Comparison of ENCODE assay signal across 10 cellular contexts in the genomic region with DNA sequence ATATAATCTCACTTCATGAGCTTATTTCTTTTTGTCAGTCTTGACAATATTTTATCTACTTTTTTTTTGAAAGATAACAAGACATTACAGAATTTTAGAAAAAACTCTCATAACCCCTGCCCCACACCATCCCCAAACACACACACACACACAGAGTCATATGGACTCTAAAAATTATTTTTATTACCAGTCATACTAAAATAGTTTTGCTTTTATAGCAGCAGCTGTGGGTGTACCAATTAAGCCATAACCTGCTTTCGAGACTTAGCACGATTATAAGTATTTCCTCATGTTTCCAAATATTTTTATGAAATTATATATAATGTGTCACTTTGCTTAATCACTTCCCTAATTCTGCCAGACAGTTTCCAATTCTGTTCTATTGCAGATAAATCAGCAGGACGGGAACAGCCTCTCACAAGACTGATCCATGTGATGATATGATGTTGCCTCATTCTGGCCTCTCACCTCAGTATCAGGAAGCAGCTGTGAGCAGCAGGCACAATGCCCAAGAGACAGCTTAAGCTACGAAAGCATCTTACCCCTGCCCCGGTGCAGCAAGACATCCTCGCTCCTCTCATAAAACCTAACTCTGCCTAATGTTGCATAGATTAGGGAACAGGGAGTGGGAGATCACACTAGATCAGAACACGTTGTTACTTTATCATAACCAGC. TPM values are rescaled to one million over a fixed set of nuclear protein-coding genes. Genes with fewer than 3 reads are reported as not detected.
DNase-seq lines count a peak whose midpoint lies in the region; ATAC-seq and TF ChIP-seq lines count a peak whose summit lies in the region.
"Had no signal": no experiment of that assay in that cellular context is flagged by ENCODE, and none has a peak within 500 bp of the region (broad histone marks: within the 10 kb centered on the region; RNA-seq: fewer than 3 reads in every experiment).

No MANE protein-coding gene starts in this region.

- no peak for TF ChIP-seq CTCF in Calu3 (IDR thresholded peaks at IDR 0.05; ENCODE audit: unreplicated experiment)

- intact Hi-C loops in Calu3 (cut with micrococcal nuclease; ENCODE audit: unreplicated experiment), result no loop called here

- BruUV-seq in Calu3 (replicated peaks; lab: Mats Ljungman, UMichigan), result no TSS peak

- DNase-seq in CD1c-positive myeloid dendritic cell (ENCODE audit: extremely low spot score), result peak; percentile 64
- peak; percentile 70 for DNase-seq in NCI-H2171 treated with DMSO at 0.1 percent for 48 hours (lab: John Stamatoyannopoulos, UW)
- peak; percentile 95 to 98 for DNase-seq in erythroblast (lab: John Stamatoyannopoulos, UW)
- no peak for DNase-seq in naive thymus-derived CD8-positive, alpha-beta T cell
- no peak for DNase-seq in Calu3
- DNase-seq in NAMALWA (ENCODE audit: low spot score), result no peak
- no peak for DNase-seq in DMS114 treated with DMSO at 0.1 percent for 48 hours (lab: John Stamatoyannopoulos, UW; ENCODE audit: unreplicated experiment)
- DNase-seq in ureter (ENCODE audit: low spot score), result no peak
- DNase-seq: activated effector memory CD4-positive, alpha-beta T cell treated with Interleukin-2 at 50 U/mL for 16 hours had no signal

- H3K9me3 Mint-ChIP-seq in naive thymus-derived CD8-positive, alpha-beta T cell, result no peaks in the 10 kb centered on the region
- no peaks in the 10 kb centered on the region for H3K9me3 Mint-ChIP-seq in Calu3 (ENCODE audit: low read depth, unreplicated experiment)

- CTCF ChIA-PET in Calu3 (lab: Charles Lee), result no interaction called here

- peak overlapping the region; percentile 26 to 90 (median 72) for H3K27ac Mint-ChIP-seq in naive thymus-derived CD8-positive, alpha-beta T cell
- no peak overlapping the region for H3K27ac Mint-ChIP-seq in Calu3 (ENCODE audit: unreplicated experiment)

- peaks cover 16 to 62% (median 54%) of the 10 kb centered on the region in 4 donors for H3K4me1 Mint-ChIP-seq in naive thymus-derived CD8-positive, alpha-beta T cell
- H3K4me1 Mint-ChIP-seq in Calu3 (ENCODE audit: low read depth, unreplicated experiment), result no peaks in the 10 kb centered on the region

- peak overlapping the region in 1 of 10 donors; percentile 12 for H3K4me3 Mint-ChIP-seq in naive thymus-derived CD8-positive, alpha-beta T cell
- H3K4me3 Mint-ChIP-seq in Calu3 (ENCODE audit: low read depth, unreplicated experiment), result no peak overlapping the region

- TF ChIP-seq POLR2A in erythroblast (IDR thresholded peaks at IDR 0.05; ENCODE audit: low read length), result peak; percentile 82

- H3K36me3 Mint-ChIP-seq in naive thymus-derived CD8-positive, alpha-beta T cell, result peaks cover 0 to 67% (median 3%) of the 10 kb centered on the region in 3 donors
- H3K36me3 Mint-ChIP-seq in Calu3 (ENCODE audit: insufficient read depth, unreplicated experiment), result peaks cover 6% of the 10 kb centered on the region

- no peaks in the 10 kb centered on the region for H3K27me3 Mint-ChIP-seq in naive thymus-derived CD8-positive, alpha-beta T cell
- no peaks in the 10 kb centered on the region for H3K27me3 Mint-ChIP-seq in Calu3 (ENCODE audit: unreplicated experiment)

- no peak for ATAC-seq in naive thymus-derived CD8-positive, alpha-beta T cell

- POLR2A ChIA-PET in naive thymus-derived CD8-positive, alpha-beta T cell (lab: Charles Lee), result interaction anchor here (0.6 kb wide), 1 partner anchor 65 kb away, joined by 4 read pairs; no protein-coding TSS in a partner anchor

RNA-seq across cellular contexts. Expression of a gene that starts 7.0 kb away (rescaled TPM):
- total RNA-seq in naive thymus-derived CD8-positive, alpha-beta T cell, result 10 to 100 TPM; 19.6 to 20.8 TPM
- 10 to 100 TPM in 1 of 3 donors, 1 to 10 TPM in 2; 7.8 to 10.8 (median 8.3) TPM for polyA plus RNA-seq in naive thymus-derived CD8-positive, alpha-beta T cell
- 7.2 and 9.4 TPM in 2 replicates for total RNA-seq in Calu3 (2022)
- 17.9 TPM for total RNA-seq in ureter

RNA-seq across cellular contexts. Expression of a gene that starts 21.5 kb away (rescaled TPM):
- total RNA-seq in naive thymus-derived CD8-positive, alpha-beta T cell, result not detected
- not detected for polyA plus RNA-seq in naive thymus-derived CD8-positive, alpha-beta T cell
- total RNA-seq in Calu3 (2022) (not detected in 2 replicates), ureter (not detected)
- total RNA-seq: Peyer's patch had no signal

RNA-seq across cellular contexts. Expression of a gene that starts 32.7 kb away (rescaled TPM):
- total RNA-seq in naive thymus-derived CD8-positive, alpha-beta T cell, result not detected
- polyA plus RNA-seq in naive thymus-derived CD8-positive, alpha-beta T cell, result not detected
- total RNA-seq in Calu3 (2022) (not detected in 2 replicates), ureter (not detected)
- total RNA-seq: Peyer's patch had no signal

Comparison
In these comparisons a context has a peak if more than half of its experiments do, and no peak if none do; other contexts are left out.
1. DNase-seq: peak in CD1c-positive myeloid dendritic cell (single experiment), NCI-H2171 treated with DMSO at 0.1 percent for 48 hours (single experiment) and erythroblast (2 of 2); none in naive thymus-derived CD8-positive, alpha-beta T cell (0 of 10), Calu3 (single experiment), NAMALWA (single experiment), DMS114 treated with DMSO at 0.1 percent for 48 hours (single experiment) and ureter (single experiment).